In the genomic region with DNA sequence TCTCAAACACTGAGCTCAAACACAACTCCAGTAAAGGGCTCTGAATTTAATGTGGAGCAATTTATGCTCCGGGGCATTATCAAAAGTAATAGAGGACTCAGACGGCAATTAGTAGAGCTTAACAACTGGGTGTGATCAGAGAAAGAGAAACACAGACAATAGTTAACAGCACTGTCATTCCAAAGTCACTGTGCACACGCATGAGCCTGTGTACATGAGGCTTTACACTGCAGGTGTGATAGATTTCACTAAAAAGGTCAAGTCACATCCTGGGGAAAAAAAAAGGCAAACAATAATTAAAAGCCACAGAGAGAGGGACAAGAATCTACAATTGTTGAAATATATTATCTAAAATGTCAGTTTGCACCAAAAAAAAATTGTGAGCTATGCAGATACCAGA, we compare ENCODE assay signal across 23 cellular contexts.
"Had no signal": no experiment of that assay in that cellular context is flagged by ENCODE, and none has a peak within 500 bp of the region (broad histone marks: within the 10 kb centered on the region; RNA-seq: fewer than 3 reads in every experiment).

No MANE protein-coding gene starts in this region.

- H3K9me3 ChIP-seq: MG63, SJCRH30 had no signal

- H3K36me3 ChIP-seq: MG63, SJCRH30 had no signal

- ATAC-seq: HepG2, Panc1, PC-3, SK-N-SH treated with all-trans-retinoic acid at 6 μM for 48 hours had no signal

- DNase-seq: IMR-90; Karpas-422; KG1; MG63; NCI-H1092; NCI-H1105 treated with DMSO at 0.1 percent for 48 hours; NCI-H1417 treated with DMSO at 0.1 percent for 48 hours; NCI-H146; NCI-H1694 treated with DMSO at 0.1 percent for 48 hours; NCI-H1930; NCI-H2107; NCI-H2227 treated with DMSO at 0.1 percent for 48 hours; NCI-H510A; NCI-H524 treated with DMSO at 0.1 percent for 48 hours; NCI-H774; NK-92 treated with Interleukin-12 subunit alpha and Interleukin-12 subunit beta, amount 100 ng/mL, for 24 hours; PC-3; SHP77 treated with DMSO at 0.1 percent for 48 hours; SJCRH30 had no signal

- H3K4me3 ChIP-seq: MG63, SJCRH30 had no signal

- H3K27me3 ChIP-seq: MG63, SJCRH30 had no signal

- FAIRE-seq: HepG2 had no signal

- H3K27ac ChIP-seq: RWPE1, SJCRH30 had no signal

- H3K4me1 ChIP-seq: SJCRH30 had no signal
